34 cellular contexts compared by ENCODE assay signal in genomic region chr12:118488034-118488433, GRCh38.
"Had no signal": no experiment of that assay in that cellular context is flagged by ENCODE, and none has a peak within 500 bp of the region (broad histone marks: within the 10 kb centered on the region; RNA-seq: fewer than 3 reads in every experiment).

No MANE protein-coding gene starts in this region.

- DNase-seq: Karpas-422, Kasumi-1, MG63, MM.1S, MV-4-11, NCI-H1048, NCI-H1092, NCI-H1092 treated with DMSO at 0.1 percent for 48 hours, NCI-H1105, NCI-H1105 treated with DMSO at 0.1 percent for 48 hours, NCI-H1417, NCI-H1417 treated with DMSO at 0.1 percent for 48 hours, NCI-H1436, NCI-H1436 treated with DMSO at 0.1 percent for 48 hours, NCI-H146, NCI-H1694, NCI-H1694 treated with DMSO at 0.1 percent for 48 hours, NCI-H187, NCI-H187 treated with DMSO at 0.1 percent for 48 hours, NCI-H1930, NCI-H2029, NCI-H2029 treated with DMSO at 0.1 percent for 48 hours, NCI-H2081, NCI-H2081 treated with DMSO at 0.1 percent for 48 hours, NCI-H2107, NCI-H2171, NCI-H2171 treated with DMSO at 0.1 percent for 48 hours, NCI-H2227 treated with DMSO at 0.1 percent for 48 hours, NCI-H226, NCI-H345, NCI-H446, NCI-H446 treated with DMSO at 0.1 percent for 48 hours, NCI-H510A, NCI-H510A treated with DMSO at 0.1 percent for 48 hours had no signal

- H3K9me3 ChIP-seq: MG63 had no signal

- H3K4me3 ChIP-seq: MG63 had no signal

- H3K27me3 ChIP-seq: MG63 had no signal

- H3K36me3 ChIP-seq: MG63 had no signal
